Comparison of ENCODE assay signal across 10 cellular contexts in genomic region chr7:22561895-22562593, GRCh38.
DNase-seq lines count a peak whose midpoint lies in the region; ATAC-seq and TF ChIP-seq lines count a peak whose summit lies in the region.
"Had no signal": no experiment of that assay in that cellular context is flagged by ENCODE, and none has a peak within 500 bp of the region (broad histone marks: within the 10 kb centered on the region; RNA-seq: fewer than 3 reads in every experiment).

No MANE protein-coding gene starts in this region.

- peak; percentile 39 for DNase-seq in activated CD8-positive, alpha-beta memory T cell treated with anti-CD3 and anti-CD28 coated beads, Interleukin-2, amount 10 ng/mL, durations not matched to agents 7 days and 5 days
- DNase-seq in activated CD8-positive, alpha-beta memory T cell treated with anti-CD3 and anti-CD28 coated beads for 24 hours, result no peak
- DNase-seq in PC-3 (peak; percentile 55), NCI-H2029 treated with DMSO at 0.1 percent for 48 hours (lab: John Stamatoyannopoulos, UW) (no peak)
- no peak for DNase-seq in stimulated activated naive B cell treated with anti-CD40 and anti-IgM and Interleukin-4, amounts not matched to agents 10 μg/mL and 1 μg/mL and 100 μg/mL, for 72 hours
- DNase-seq: NK-92 treated with Interleukin-12 subunit alpha and Interleukin-12 subunit beta, amount 100 ng/mL, for 24 hours had no signal

- no peaks in the 10 kb centered on the region for H3K27me3 ChIP-seq in PC-3 (ENCODE audit: low read length)
- no peaks in the 10 kb centered on the region for H3K27me3 ChIP-seq in gastroesophageal sphincter

- H3K36me3 ChIP-seq in PC-3 (ENCODE audit: low read depth, low read length), result no peaks in the 10 kb centered on the region
- no peaks in the 10 kb centered on the region for H3K36me3 ChIP-seq in gastroesophageal sphincter

- BruUV-seq in PC-3 (replicated peaks; lab: Mats Ljungman, UMichigan), result no TSS peak

- no peak overlapping the region for H2AFZ ChIP-seq in PC-3 (ENCODE audit: low read length)

- no peaks in the 10 kb centered on the region for H4K20me1 ChIP-seq in PC-3 (ENCODE audit: low read length)

- TF ChIP-seq EP300 in gastroesophageal sphincter (IDR thresholded peaks at IDR 0.05), result no peak

- H3K4me1 ChIP-seq in PC-3 (ENCODE audit: insufficient read depth, low read length) (peaks cover 70% of the 10 kb centered on the region), gastroesophageal sphincter (peaks cover 0 to 63% (median 43%) of the 10 kb centered on the region in 3 donors)

- peak overlapping the region; percentile 95 for H3K27ac ChIP-seq in PC-3 (ENCODE audit: low read length)
- peak overlapping the region; percentile 30 to 80 (median 74) for H3K27ac ChIP-seq in gastroesophageal sphincter

- H3K9me3 Mint-ChIP-seq in activated CD8-positive, alpha-beta memory T cell treated with anti-CD3 and anti-CD28 coated beads, Interleukin-2, amount 10 ng/mL, durations not matched to agents 7 days and 5 days (ENCODE audit: low read depth), result no peaks in the 10 kb centered on the region
- no peaks in the 10 kb centered on the region for H3K9me3 Mint-ChIP-seq in stimulated activated naive B cell treated with anti-CD40 and anti-IgM and Interleukin-4, amounts not matched to agents 10 μg/mL and 1 μg/mL and 100 μg/mL, for 72 hours

- no peaks in the 10 kb centered on the region for H3K79me2 ChIP-seq in PC-3 (ENCODE audit: low read length)

- peak overlapping the region; percentile 83 for H3K9ac ChIP-seq in PC-3 (ENCODE audit: low read length)

- no peak for ATAC-seq in activated CD8-positive, alpha-beta memory T cell treated with anti-CD3 and anti-CD28 coated beads, Interleukin-2, amount 10 ng/mL, durations not matched to agents 7 days and 5 days
- ATAC-seq in PC-3 (peak; percentile 23), gastroesophageal sphincter (no peak), HG03159 (IDR thresholded peaks at IDR 0.05; ENCODE audit: unreplicated experiment) (no peak), HG02678 (IDR thresholded peaks at IDR 0.05; ENCODE audit: unreplicated experiment) (no peak)
- ATAC-seq in stimulated activated naive B cell treated with anti-CD40 and anti-IgM and Interleukin-4, amounts not matched to agents 10 μg/mL and 1 μg/mL and 100 μg/mL, for 72 hours (replicated peaks), result peak; percentile 35 to 42
- ATAC-seq: HCT116 had no signal

- no peak overlapping the region for H3K27ac Mint-ChIP-seq in activated CD8-positive, alpha-beta memory T cell treated with anti-CD3 and anti-CD28 coated beads, Interleukin-2, amount 10 ng/mL, durations not matched to agents 7 days and 5 days
- H3K27ac Mint-ChIP-seq in stimulated activated naive B cell treated with anti-CD40 and anti-IgM and Interleukin-4, amounts not matched to agents 10 μg/mL and 1 μg/mL and 100 μg/mL, for 72 hours, result no peak overlapping the region

- POLR2A ChIA-PET in PC-3 (lab: Charles Lee; ENCODE audit: unreplicated experiment), result interaction anchor here (0.6 to 1.6 kb wide), 3 partner anchors 15 to 266 kb away, joined by 4 to 11 read pairs (median 8); no protein-coding TSS in a partner anchor

- no peaks in the 10 kb centered on the region for H3F3A ChIP-seq in PC-3 (ENCODE audit: low read length, unreplicated experiment)

- H3K4me3 Mint-ChIP-seq in activated CD8-positive, alpha-beta memory T cell treated with anti-CD3 and anti-CD28 coated beads, Interleukin-2, amount 10 ng/mL, durations not matched to agents 7 days and 5 days, result no peak overlapping the region
- H3K4me3 Mint-ChIP-seq in stimulated activated naive B cell treated with anti-CD40 and anti-IgM and Interleukin-4, amounts not matched to agents 10 μg/mL and 1 μg/mL and 100 μg/mL, for 72 hours, result peak overlapping the region in 1 of 2 donors; percentile 62

- CTCF ChIA-PET in activated CD8-positive, alpha-beta memory T cell treated with anti-CD3 and anti-CD28 coated beads, Interleukin-2, amount 10 ng/mL, durations not matched to agents 7 days and 5 days (lab: Charles Lee), result interaction anchor here (1.5 to 14.8 kb wide), 5 partner anchors 14 to 494 kb away, joined by 4 to 376 read pairs (median 8); partner anchors contain the start of gene IL6
- CTCF ChIA-PET in PC-3 (lab: Charles Lee), result interaction anchor here (0.6 to 4.1 kb wide), 10 partner anchors 11 to 259 kb away, joined by 3 to 88 read pairs (median 4); partner anchors contain the start of gene IL6

- H3K4me1 Mint-ChIP-seq in activated CD8-positive, alpha-beta memory T cell treated with anti-CD3 and anti-CD28 coated beads, Interleukin-2, amount 10 ng/mL, durations not matched to agents 7 days and 5 days, result peaks cover 46% of the 10 kb centered on the region
- H3K4me1 Mint-ChIP-seq in stimulated activated naive B cell treated with anti-CD40 and anti-IgM and Interleukin-4, amounts not matched to agents 10 μg/mL and 1 μg/mL and 100 μg/mL, for 72 hours, result peaks cover 47 to 71% of the 10 kb centered on the region in 2 donors

- no peaks in the 10 kb centered on the region for H3K9me2 ChIP-seq in PC-3 (replicated peaks; ENCODE audit: low read length)

- H3K4me3 ChIP-seq in PC-3 (ENCODE audit: low read length) (no peak overlapping the region), gastroesophageal sphincter (no peak overlapping the region)

- H3K36me3 Mint-ChIP-seq in activated CD8-positive, alpha-beta memory T cell treated with anti-CD3 and anti-CD28 coated beads, Interleukin-2, amount 10 ng/mL, durations not matched to agents 7 days and 5 days, result no peaks in the 10 kb centered on the region
- peaks cover 0 to 3% of the 10 kb centered on the region in 2 donors for H3K36me3 Mint-ChIP-seq in stimulated activated naive B cell treated with anti-CD40 and anti-IgM and Interleukin-4, amounts not matched to agents 10 μg/mL and 1 μg/mL and 100 μg/mL, for 72 hours

- intact Hi-C loops in PC-3 (cut with micrococcal nuclease), result loop anchor here (1.0 to 10.0 kb wide), 8 partner anchors 15 to 493 kb away; no protein-coding TSS in a partner anchor

- 47 to 73% methylated on average over 3 to 4 of the region's 5 CpGs for WGBS in gastroesophageal sphincter (ENCODE audit: low coverage in 1 of 2), 2 donors

- TF ChIP-seq CTCF in PC-3 (conservative IDR thresholded peaks at IDR 0.05; ENCODE audit: low read depth, low read length) (no peak), gastroesophageal sphincter (IDR thresholded peaks at IDR 0.05) (no peak)

- no peak for TF ChIP-seq POLR2A in gastroesophageal sphincter (IDR thresholded peaks at IDR 0.05)

- peaks cover 44% of the 10 kb centered on the region for H3K27me3 Mint-ChIP-seq in activated CD8-positive, alpha-beta memory T cell treated with anti-CD3 and anti-CD28 coated beads, Interleukin-2, amount 10 ng/mL, durations not matched to agents 7 days and 5 days
- H3K27me3 Mint-ChIP-seq in stimulated activated naive B cell treated with anti-CD40 and anti-IgM and Interleukin-4, amounts not matched to agents 10 μg/mL and 1 μg/mL and 100 μg/mL, for 72 hours, result no peaks in the 10 kb centered on the region

- H3K9me3 ChIP-seq in PC-3 (ENCODE audit: low read length) (no peaks in the 10 kb centered on the region), gastroesophageal sphincter (no peaks in the 10 kb centered on the region)

- peak overlapping the region; percentile 53 for H3K4me2 ChIP-seq in PC-3 (ENCODE audit: low read length)

Comparison
In these comparisons a context has a peak if more than half of its experiments do, and no peak if none do; other contexts are left out.
1. DNase-seq: peak in activated CD8-positive, alpha-beta memory T cell treated with anti-CD3 and anti-CD28 coated beads, Interleukin-2, amount 10 ng/mL, durations not matched to agents 7 days and 5 days (single experiment) and PC-3 (single experiment); none in activated CD8-positive, alpha-beta memory T cell treated with anti-CD3 and anti-CD28 coated beads for 24 hours (single experiment), stimulated activated naive B cell treated with anti-CD40 and anti-IgM and Interleukin-4, amounts not matched to agents 10 μg/mL and 1 μg/mL and 100 μg/mL, for 72 hours (single experiment) and NCI-H2029 treated with DMSO at 0.1 percent for 48 hours (single experiment).
2. ATAC-seq: peak in PC-3 (single experiment) and stimulated activated naive B cell treated with anti-CD40 and anti-IgM and Interleukin-4, amounts not matched to agents 10 μg/mL and 1 μg/mL and 100 μg/mL, for 72 hours (2 of 2); none in activated CD8-positive, alpha-beta memory T cell treated with anti-CD3 and anti-CD28 coated beads, Interleukin-2, amount 10 ng/mL, durations not matched to agents 7 days and 5 days (single experiment), gastroesophageal sphincter (single experiment), HG03159 (single experiment) and HG02678 (single experiment).